In genomic region chr2:24913896-24914295, GRCh38 we compare ENCODE assay signal across 1 cellular context.
TF ChIP-seq lines count a peak whose summit lies in the region.

No MANE protein-coding gene starts in this region.

TF ChIP-seq in WTC11, 78 proteins besides CTCF, POLR2A, EP300 and RAD21 (continued from another document):
- no peak for TF ChIP-seq PRDM15 (CRISPR knock-in tag; IDR thresholded peaks at IDR 0.05)
- TF ChIP-seq ARID4B (CRISPR knock-in tag; IDR thresholded peaks at IDR 0.05; ENCODE audit: borderline replicate concordance) = no peak
- TF ChIP-seq ZNF416 (CRISPR knock-in tag; IDR thresholded peaks at IDR 0.05) = no peak
- TF ChIP-seq NR1H2 (CRISPR knock-in tag; IDR thresholded peaks at IDR 0.05) = no peak
- no peak for TF ChIP-seq EMX1 (CRISPR knock-in tag; IDR thresholded peaks at IDR 0.05)
- no peak for TF ChIP-seq FOXJ3 (CRISPR knock-in tag; IDR thresholded peaks at IDR 0.05; ENCODE audit: borderline replicate concordance)
- no peak for TF ChIP-seq ZNF121 (CRISPR knock-in tag; IDR thresholded peaks at IDR 0.05)
